In genomic region chr12:51025748-51026654, GRCh38 we compare ENCODE assay signal across 1 cellular context.
A peak's percentile ranks its signal among the peaks of the same experiment; 100 is the strongest.
TF ChIP-seq lines count a peak whose summit lies in the region.

TSS of gene SLC11A2 (minus strand) at chr12:51026384. CDS start at chr12:51010728, 15,656 bp downstream.

TF ChIP-seq in K562, 482 proteins besides CTCF, POLR2A, EP300 and RAD21 (continued from another document and continues in another):
- TF ChIP-seq ZNF583 (CRISPR knock-in tag; IDR thresholded peaks at IDR 0.05) (0 out of 2 replicates have a peak, but pooled peaks have one; percentile 17), ZBTB9 (CRISPR knock-in tag; IDR thresholded peaks at IDR 0.05) (no peak), CCNT2 (IDR thresholded peaks at IDR 0.05; ENCODE audit: borderline replicate concordance, extremely low read depth, insufficient read length, low read depth, low read length) (peak; percentile 89), RBM22 (IDR thresholded peaks at IDR 0.05; ENCODE audit: low read depth, low read length, poor library complexity, severe bottlenecking) (peak; percentile 35), NFIC (IDR thresholded peaks at IDR 0.05) (peak; percentile 66), RBBP5 (IDR thresholded peaks at IDR 0.05; ENCODE audit: borderline replicate concordance, insufficient read depth, low read length, poor library complexity, severe bottlenecking) (peak; percentile 70), ZFPM2 (CRISPR knock-in tag; IDR thresholded peaks at IDR 0.05) (0 out of 2 replicates have a peak, but pooled peaks have one; percentile 49), ZNF217 (CRISPR knock-in tag; IDR thresholded peaks at IDR 0.05) (no peak), REST (CRISPR knock-in tag; IDR thresholded peaks at IDR 0.05; ENCODE audit: low read depth) (peak; percentile 30; the same call in 1 of the 2 replicates), RBFOX2 (IDR thresholded peaks at IDR 0.05; ENCODE audit: low read depth, low read length) (peak; percentile 94), SMAD2 (IDR thresholded peaks at IDR 0.05; ENCODE audit: low read depth, low read length) (no peak), ESRRB (CRISPR knock-in tag; IDR thresholded peaks at IDR 0.05; ENCODE audit: borderline replicate concordance) (no peak), NFYB (IDR thresholded peaks at IDR 0.05; ENCODE audit: extremely low read depth, insufficient read length) (peak; percentile 91), CBX1 (IDR thresholded peaks at IDR 0.05; ENCODE audit: low read depth) (no peak), E2F6 (IDR thresholded peaks at IDR 0.05; ENCODE audit: borderline replicate concordance in 1 of 2, extremely low read depth in 1 of 2, insufficient read depth in 1 of 2, insufficient read length in 1 of 2, low read depth in 1 of 2, low read length in 1 of 2, poor library complexity in 1 of 2, severe bottlenecking in 1 of 2) (peak; percentile 90 to 95), KLF13 (tag; IDR thresholded peaks at IDR 0.05; ENCODE audit: borderline replicate concordance, low read depth) (0 out of 2 replicates have a peak, but pooled peaks have one; percentile 23), THAP12 (CRISPR knock-in tag; IDR thresholded peaks at IDR 0.05) (no peak), NR2C1 (IDR thresholded peaks at IDR 0.05) (peak; percentile 94), NR2C1 (tag; IDR thresholded peaks at IDR 0.05) (peak; percentile 94), MLLT1 (IDR thresholded peaks at IDR 0.05) (peak; percentile 52 to 64; a peak in 2 of 4 replicates), TAF15 (IDR thresholded peaks at IDR 0.05; ENCODE audit: low read depth, low read length) (no peak), BMI1 (IDR thresholded peaks at IDR 0.05; ENCODE audit: low read length) (no peak), RB1 (IDR thresholded peaks at IDR 0.05; ENCODE audit: low read depth) (peak; percentile 46; the same call in 1 of the 2 replicates), NONO (IDR thresholded peaks at IDR 0.05; ENCODE audit: low read depth in 2 of 2, low read length in 1 of 2) (peak in 1 of 2 experiments; percentile 43; a peak in 1 of 4 replicates), ID3 (CRISPR knock-in tag; IDR thresholded peaks at IDR 0.05) (no peak), ID3 (tag; IDR thresholded peaks at IDR 0.05) (no peak), KDM5B (IDR thresholded peaks at IDR 0.05; ENCODE audit: insufficient replicate concordance, low read depth, low read length) (peak; percentile 72), POLR3A (IDR thresholded peaks at IDR 0.05; ENCODE audit: borderline replicate concordance, extremely low read depth, insufficient read depth, insufficient read length) (no peak), CEBPZ (IDR thresholded peaks at IDR 0.05; ENCODE audit: borderline replicate concordance, low read depth, low read length) (no peak), PHF8 (IDR thresholded peaks at IDR 0.05; ENCODE audit: borderline replicate concordance, low read length) (peak; percentile 88)
